Comparison of ENCODE assay signal across 1 cellular context in the genomic region with DNA sequence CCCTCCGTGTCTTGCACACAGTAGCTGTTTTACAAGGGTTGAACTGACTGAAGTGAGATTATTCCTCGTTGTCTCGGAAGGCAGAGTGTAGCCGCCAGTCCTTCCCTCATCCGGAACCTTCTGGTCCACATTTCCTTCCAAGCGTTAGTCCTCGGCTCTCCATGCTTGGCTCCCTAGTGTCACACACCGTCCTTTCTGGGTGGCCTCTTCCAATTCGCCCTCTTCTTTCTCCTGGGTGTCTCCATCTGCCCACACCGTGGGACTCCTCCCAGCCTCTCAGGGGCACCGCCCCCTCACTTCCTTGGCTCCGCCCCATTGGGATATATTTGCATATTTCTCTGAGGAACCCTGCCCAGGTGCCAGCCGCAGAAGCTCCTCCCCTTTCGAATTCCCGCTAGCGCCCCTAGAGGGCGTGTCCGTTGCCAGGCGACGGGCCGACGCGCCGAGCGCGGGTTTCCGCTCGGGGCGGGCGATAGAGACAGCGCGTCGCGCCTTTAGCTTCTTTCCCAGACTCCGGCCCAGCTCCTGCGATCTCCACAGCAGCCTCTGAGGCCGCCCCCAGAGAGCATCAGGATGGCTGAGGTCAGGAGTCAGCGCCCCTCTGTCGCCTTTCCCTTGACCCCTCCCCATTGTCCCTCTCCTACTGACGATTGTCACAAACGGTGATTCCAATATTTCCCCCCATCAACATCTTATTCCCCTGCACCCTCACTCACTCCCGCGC.
A peak's percentile ranks its signal among the peaks of the same experiment; 100 is the strongest.
TF ChIP-seq lines count a peak whose summit lies in the region.

A gene with protein sequence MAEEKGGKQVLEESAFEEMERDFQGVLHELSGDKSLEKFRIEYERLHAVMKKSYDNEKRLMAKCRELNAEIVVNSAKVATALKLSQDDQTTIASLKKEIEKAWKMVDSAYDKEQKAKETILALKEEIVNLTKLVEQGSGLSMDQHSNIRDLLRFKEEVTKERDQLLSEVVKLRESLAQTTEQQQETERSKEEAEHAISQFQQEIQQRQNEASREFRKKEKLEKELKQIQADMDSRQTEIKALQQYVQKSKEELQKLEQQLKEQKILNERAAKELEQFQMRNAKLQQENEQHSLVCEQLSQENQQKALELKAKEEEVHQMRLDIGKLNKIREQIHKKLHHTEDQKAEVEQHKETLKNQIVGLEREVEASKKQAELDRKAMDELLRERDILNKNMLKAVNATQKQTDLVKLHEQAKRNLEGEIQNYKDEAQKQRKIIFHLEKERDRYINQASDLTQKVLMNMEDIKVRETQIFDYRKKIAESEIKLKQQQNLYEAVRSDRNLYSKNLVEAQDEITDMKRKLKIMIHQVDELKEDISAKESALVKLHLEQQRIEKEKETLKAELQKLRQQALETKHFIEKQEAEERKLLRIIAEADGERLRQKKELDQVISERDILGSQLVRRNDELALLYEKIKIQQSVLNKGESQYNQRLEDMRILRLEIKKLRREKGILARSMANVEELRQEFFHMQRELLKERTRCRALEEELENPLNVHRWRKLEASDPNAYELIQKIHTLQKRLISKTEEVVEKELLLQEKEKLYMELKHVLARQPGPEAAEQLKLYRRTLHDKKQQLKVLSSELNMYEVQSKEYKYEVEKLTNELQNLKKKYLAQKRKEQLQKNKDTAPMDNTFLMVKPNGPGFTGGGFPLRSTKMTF (plus strand): TSS at position 509 of the 724 bp plus-strand sequence. CDS start 65 bp downstream, at position 574.

TF ChIP-seq in K562, 482 proteins besides CTCF, POLR2A, EP300 and RAD21 (continued from another document and continues in another):
- no peak for TF ChIP-seq IRF9 (tag; IDR thresholded peaks at IDR 0.05)
- TF ChIP-seq ZNF407 (IDR thresholded peaks at IDR 0.05; ENCODE audit: low read depth): no peak
- no peak for TF ChIP-seq THAP12 (CRISPR knock-in tag; IDR thresholded peaks at IDR 0.05)
- no peak for TF ChIP-seq CREB1 (IDR thresholded peaks at IDR 0.05)
- TF ChIP-seq CREB1 (CRISPR knock-in tag; IDR thresholded peaks at IDR 0.05): peak; percentile 51; the same call in 1 of the 2 replicates
- no peak for TF ChIP-seq THRA (IDR thresholded peaks at IDR 0.05)
- no peak for TF ChIP-seq TOE1 (IDR thresholded peaks at IDR 0.05; ENCODE audit: borderline replicate concordance)
- no peak for TF ChIP-seq TOE1 (CRISPR knock-in tag; IDR thresholded peaks at IDR 0.05; ENCODE audit: borderline replicate concordance, low read depth)
- TF ChIP-seq, protein P1, sequence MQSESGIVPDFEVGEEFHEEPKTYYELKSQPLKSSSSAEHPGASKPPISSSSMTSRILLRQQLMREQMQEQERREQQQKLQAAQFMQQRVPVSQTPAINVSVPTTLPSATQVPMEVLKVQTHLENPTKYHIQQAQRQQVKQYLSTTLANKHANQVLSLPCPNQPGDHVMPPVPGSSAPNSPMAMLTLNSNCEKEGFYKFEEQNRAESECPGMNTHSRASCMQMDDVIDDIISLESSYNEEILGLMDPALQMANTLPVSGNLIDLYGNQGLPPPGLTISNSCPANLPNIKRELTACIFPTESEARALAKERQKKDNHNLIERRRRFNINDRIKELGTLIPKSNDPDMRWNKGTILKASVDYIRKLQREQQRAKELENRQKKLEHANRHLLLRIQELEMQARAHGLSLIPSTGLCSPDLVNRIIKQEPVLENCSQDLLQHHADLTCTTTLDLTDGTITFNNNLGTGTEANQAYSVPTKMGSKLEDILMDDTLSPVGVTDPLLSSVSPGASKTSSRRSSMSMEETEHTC (IDR thresholded peaks at IDR 0.05): no peak
- TF ChIP-seq CLOCK (CRISPR knock-in tag; IDR thresholded peaks at IDR 0.05; ENCODE audit: borderline replicate concordance): no peak
- TF ChIP-seq ZSCAN29 (IDR thresholded peaks at IDR 0.05): no peak
- TF ChIP-seq, protein P2, sequence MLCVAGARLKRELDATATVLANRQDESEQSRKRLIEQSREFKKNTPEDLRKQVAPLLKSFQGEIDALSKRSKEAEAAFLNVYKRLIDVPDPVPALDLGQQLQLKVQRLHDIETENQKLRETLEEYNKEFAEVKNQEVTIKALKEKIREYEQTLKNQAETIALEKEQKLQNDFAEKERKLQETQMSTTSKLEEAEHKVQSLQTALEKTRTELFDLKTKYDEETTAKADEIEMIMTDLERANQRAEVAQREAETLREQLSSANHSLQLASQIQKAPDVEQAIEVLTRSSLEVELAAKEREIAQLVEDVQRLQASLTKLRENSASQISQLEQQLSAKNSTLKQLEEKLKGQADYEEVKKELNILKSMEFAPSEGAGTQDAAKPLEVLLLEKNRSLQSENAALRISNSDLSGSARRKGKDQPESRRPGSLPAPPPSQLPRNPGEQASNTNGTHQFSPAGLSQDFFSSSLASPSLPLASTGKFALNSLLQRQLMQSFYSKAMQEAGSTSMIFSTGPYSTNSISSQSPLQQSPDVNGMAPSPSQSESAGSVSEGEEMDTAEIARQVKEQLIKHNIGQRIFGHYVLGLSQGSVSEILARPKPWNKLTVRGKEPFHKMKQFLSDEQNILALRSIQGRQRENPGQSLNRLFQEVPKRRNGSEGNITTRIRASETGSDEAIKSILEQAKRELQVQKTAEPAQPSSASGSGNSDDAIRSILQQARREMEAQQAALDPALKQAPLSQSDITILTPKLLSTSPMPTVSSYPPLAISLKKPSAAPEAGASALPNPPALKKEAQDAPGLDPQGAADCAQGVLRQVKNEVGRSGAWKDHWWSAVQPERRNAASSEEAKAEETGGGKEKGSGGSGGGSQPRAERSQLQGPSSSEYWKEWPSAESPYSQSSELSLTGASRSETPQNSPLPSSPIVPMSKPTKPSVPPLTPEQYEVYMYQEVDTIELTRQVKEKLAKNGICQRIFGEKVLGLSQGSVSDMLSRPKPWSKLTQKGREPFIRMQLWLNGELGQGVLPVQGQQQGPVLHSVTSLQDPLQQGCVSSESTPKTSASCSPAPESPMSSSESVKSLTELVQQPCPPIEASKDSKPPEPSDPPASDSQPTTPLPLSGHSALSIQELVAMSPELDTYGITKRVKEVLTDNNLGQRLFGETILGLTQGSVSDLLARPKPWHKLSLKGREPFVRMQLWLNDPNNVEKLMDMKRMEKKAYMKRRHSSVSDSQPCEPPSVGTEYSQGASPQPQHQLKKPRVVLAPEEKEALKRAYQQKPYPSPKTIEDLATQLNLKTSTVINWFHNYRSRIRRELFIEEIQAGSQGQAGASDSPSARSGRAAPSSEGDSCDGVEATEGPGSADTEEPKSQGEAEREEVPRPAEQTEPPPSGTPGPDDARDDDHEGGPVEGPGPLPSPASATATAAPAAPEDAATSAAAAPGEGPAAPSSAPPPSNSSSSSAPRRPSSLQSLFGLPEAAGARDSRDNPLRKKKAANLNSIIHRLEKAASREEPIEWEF (CRISPR knock-in tag; IDR thresholded peaks at IDR 0.05): no peak
- no peak for TF ChIP-seq ZNF146 (CRISPR knock-in tag; IDR thresholded peaks at IDR 0.05; ENCODE audit: unreplicated experiment)
- no peak for TF ChIP-seq ZBED1 (IDR thresholded peaks at IDR 0.05)
- no peak for TF ChIP-seq STAG1 (CRISPR knock-in tag; IDR thresholded peaks at IDR 0.05; ENCODE audit: borderline replicate concordance)
- TF ChIP-seq ZFX (CRISPR knock-in tag; IDR thresholded peaks at IDR 0.05): no peak
- no peak for TF ChIP-seq YY1 (IDR thresholded peaks at IDR 0.05; ENCODE audit: borderline replicate concordance in 1 of 3, control insufficient read depth in 1 of 3, extremely low read depth in 1 of 3, insufficient read depth in 3 of 3, insufficient read length in 1 of 3, insufficient replicate concordance in 2 of 3, low read depth in 1 of 3, low read length in 2 of 3)
